15 cellular contexts compared by ENCODE assay signal in genomic region chr10:96319754-96320514, GRCh38. TPM values are rescaled to one million over a fixed set of nuclear protein-coding genes. Genes with fewer than 3 reads are reported as not detected.
DNase-seq lines count a peak whose midpoint lies in the region; ATAC-seq and TF ChIP-seq lines count a peak whose summit lies in the region.
"Had no signal": no experiment of that assay in that cellular context is flagged by ENCODE, and none has a peak within 500 bp of the region (broad histone marks: within the 10 kb centered on the region; RNA-seq: fewer than 3 reads in every experiment).

No MANE protein-coding gene starts in this region.

- no peak overlapping the region for H2AFZ ChIP-seq in SK-N-SH (ENCODE audit: low read depth)

- no peak overlapping the region for H3K4me3 ChIP-seq in brain microvascular endothelial cell (ENCODE audit: low read depth, low read length)
- no peak overlapping the region for H3K4me3 ChIP-seq in mesendoderm (ENCODE audit: low read length)
- H3K4me3 ChIP-seq in SK-N-SH (ENCODE audit: low read depth in 2 of 2, low read length in 1 of 2) = no peak overlapping the region
- H3K4me3 ChIP-seq: gastrocnemius medialis, Peyer's patch, stomach had no signal

- H3K4ac ChIP-seq in mesendoderm (ENCODE audit: low read depth, low read length) = no peak overlapping the region

- no peak overlapping the region for H2BK15ac ChIP-seq in mesendoderm (replicated peaks; ENCODE audit: low read depth)

- H3K4me1 ChIP-seq in mesendoderm (ENCODE audit: control insufficient read depth, low read depth, low read length) (no peaks in the 10 kb centered on the region), SK-N-SH (ENCODE audit: control insufficient read depth in 1 of 2, insufficient read depth in 2 of 2, low read depth in 1 of 2, low read length in 1 of 2) (no peaks in the 10 kb centered on the region)
- H3K4me1 ChIP-seq: gastrocnemius medialis, Peyer's patch, stomach had no signal

- H2AK5ac ChIP-seq in mesendoderm (ENCODE audit: low read length) = no peak overlapping the region

- no peak overlapping the region for H3K27ac ChIP-seq in brain microvascular endothelial cell
- no peak overlapping the region for H3K27ac ChIP-seq in mesendoderm (ENCODE audit: low read depth, low read length)
- H3K27ac ChIP-seq in SK-N-SH (ENCODE audit: low read depth in 2 of 2, low read length in 1 of 2) = no peak overlapping the region
- H3K27ac ChIP-seq: gastrocnemius medialis, Peyer's patch, stomach had no signal

- no peak for TF ChIP-seq CTCF in brain microvascular endothelial cell (IDR thresholded peaks at IDR 0.05; ENCODE audit: low read depth, low read length, missing control alignments)
- TF ChIP-seq CTCF in SK-N-SH (IDR thresholded peaks at IDR 0.05) = no peak

- H4K20me1 ChIP-seq in SK-N-SH (ENCODE audit: insufficient read depth) = no peaks in the 10 kb centered on the region

- no peaks in the 10 kb centered on the region for H3K79me2 ChIP-seq in mesendoderm (ENCODE audit: control insufficient read depth, insufficient read depth, low read length)
- H3K79me2 ChIP-seq in SK-N-SH (ENCODE audit: insufficient read depth) = no peaks in the 10 kb centered on the region

- no peak overlapping the region for H3K23ac ChIP-seq in mesendoderm (ENCODE audit: low read length)

- no peaks in the 10 kb centered on the region for H3K79me1 ChIP-seq in mesendoderm (ENCODE audit: low read length)

- no CpG with 5 or more reads among the region's 4 CpGs for WGBS in mesendoderm (ENCODE audit: extremely low coverage, insufficient coverage, low lambda C conversion rate)
- 35% methylated on average over 4 of the region's 4 CpGs for WGBS in SK-N-SH (ENCODE audit: low lambda C conversion rate)

- no peaks in the 10 kb centered on the region for H3K9me3 ChIP-seq in SK-N-SH
- H3K9me3 ChIP-seq: gastrocnemius medialis, Peyer's patch, stomach had no signal

- no peak overlapping the region for H4K5ac ChIP-seq in mesendoderm (ENCODE audit: low read length)

- no peak overlapping the region for H2BK120ac ChIP-seq in mesendoderm (ENCODE audit: low read depth, low read length)

- H4K8ac ChIP-seq in mesendoderm (ENCODE audit: low read depth, low read length) = no peak overlapping the region

- DNase-seq in NCI-H1694 treated with DMSO at 0.1 percent for 48 hours (lab: John Stamatoyannopoulos, UW) = peak; percentile 22
- no peak for DNase-seq in NCI-H1694 (lab: John Stamatoyannopoulos, UW)
- peak; percentile 8 for DNase-seq in HK-2 (ENCODE audit: unreplicated experiment)
- peak; percentile 7 for DNase-seq in brain microvascular endothelial cell
- DNase-seq in mesendoderm = no peak
- no peak for DNase-seq in SK-N-SH
- no peak for DNase-seq in stimulated activated CD8-positive, alpha-beta memory T cell treated with anti-CD3 and anti-CD28 coated beads, Interleukin-4, amount 100 ng/mL, for 48 hours
- DNase-seq: activated T-cell treated with anti-CD3 and anti-CD28 coated beads, Interleukin-2, amount 50 U/mL, for 48 hours; CD4-positive, alpha-beta memory T cell; gastrocnemius medialis; NCI-H1436; NCI-H510A treated with DMSO at 0.1 percent for 48 hours; Peyer's patch; stomach had no signal

- no peak for TF ChIP-seq EP300 in SK-N-SH (IDR thresholded peaks at IDR 0.05; ENCODE audit: borderline replicate concordance in 1 of 2, low read depth in 1 of 2, low read length in 1 of 2)

- POLR2A ChIA-PET in SK-N-SH (lab: Yijun Ruan, JAX) = interaction anchor here (0.5 kb wide), 1 partner anchor 1084 kb away, joined by 3 read pairs; no protein-coding TSS in a partner anchor

- H3K27me3 ChIP-seq in brain microvascular endothelial cell (replicated peaks) (no peaks in the 10 kb centered on the region), mesendoderm (ENCODE audit: insufficient read depth, low read length, poor library complexity) (no peaks in the 10 kb centered on the region), SK-N-SH (ENCODE audit: insufficient read depth) (no peaks in the 10 kb centered on the region; the same call in 1 of the 2 replicates)
- H3K27me3 ChIP-seq: Peyer's patch had no signal

- H3F3A ChIP-seq in SK-N-SH (replicated peaks; ENCODE audit: insufficient read depth) = no peaks in the 10 kb centered on the region

- no peak overlapping the region for H2BK5ac ChIP-seq in mesendoderm (ENCODE audit: low read length)

- no peak for ATAC-seq in HG02938 (IDR thresholded peaks at IDR 0.05; ENCODE audit: unreplicated experiment)
- ATAC-seq: gastrocnemius medialis had no signal

- no peak overlapping the region for H3K9ac ChIP-seq in mesendoderm (ENCODE audit: low read length)
- H3K9ac ChIP-seq in SK-N-SH = no peak overlapping the region

- CTCF ChIA-PET in SK-N-SH (lab: Yijun Ruan, JAX) = interaction anchor here (0.6 to 7.0 kb wide), 6 partner anchors 9 to 91 kb away, joined by 3 to 42 read pairs (median 3); no protein-coding TSS in a partner anchor

- no peak for TF ChIP-seq RAD21 in SK-N-SH (IDR thresholded peaks at IDR 0.05; ENCODE audit: low read length)

- in situ Hi-C loops in brain microvascular endothelial cell (cut with HindIII; ENCODE audit: low pct_ligation_motif_present, low sequenced_read_pairs) = no loop called here

- H3K36me3 ChIP-seq in brain microvascular endothelial cell (replicated peaks) (no peaks in the 10 kb centered on the region), mesendoderm (ENCODE audit: control insufficient read depth, insufficient read depth, low read length) (no peaks in the 10 kb centered on the region), SK-N-SH (replicated peaks in 1 of 2; ENCODE audit: control insufficient read depth in 1 of 2, insufficient read depth in 2 of 2, low read length in 1 of 2) (no peaks in the 10 kb centered on the region)
- H3K36me3 ChIP-seq: gastrocnemius medialis, Peyer's patch, stomach had no signal

- H3K9me2 ChIP-seq in SK-N-SH = no peaks in the 10 kb centered on the region

- H3K4me2 ChIP-seq in mesendoderm (ENCODE audit: low read length) (no peak overlapping the region), SK-N-SH (no peak overlapping the region)

- no peak overlapping the region for H3K18ac ChIP-seq in mesendoderm (ENCODE audit: low read length)

- H3K56ac ChIP-seq in mesendoderm (ENCODE audit: low read length) = peak overlapping the region; percentile 39

TF ChIP-seq in SK-N-SH, 30 proteins besides CTCF, POLR2A, EP300 and RAD21 (continues in another document):
- TF ChIP-seq MEF2A (IDR thresholded peaks at IDR 0.05; ENCODE audit: borderline replicate concordance, low read depth) = no peak
- TF ChIP-seq NRF1 (IDR thresholded peaks at IDR 0.05; ENCODE audit: low read depth, low read length) = no peak
- no peak for TF ChIP-seq GABPA (IDR thresholded peaks at IDR 0.05; ENCODE audit: low read depth)
- no peak for TF ChIP-seq IRF3 (IDR thresholded peaks at IDR 0.05; ENCODE audit: low read depth, low read length)
- no peak for TF ChIP-seq TAF1 (IDR thresholded peaks at IDR 0.05; ENCODE audit: borderline replicate concordance, low read depth, low read length)
- no peak for TF ChIP-seq PBX3 (IDR thresholded peaks at IDR 0.05)
- TF ChIP-seq TCF12 (IDR thresholded peaks at IDR 0.05) = no peak
- no peak for TF ChIP-seq RXRA (IDR thresholded peaks at IDR 0.05; ENCODE audit: borderline replicate concordance, low read depth)
- no peak for TF ChIP-seq FOXJ3 (CRISPR knock-in tag; IDR thresholded peaks at IDR 0.05)
- TF ChIP-seq MXI1 (IDR thresholded peaks at IDR 0.05; ENCODE audit: low read depth, low read length) = no peak
- no peak for TF ChIP-seq FOSL2 (IDR thresholded peaks at IDR 0.05; ENCODE audit: borderline replicate concordance, low read depth)
- no peak for TF ChIP-seq TEAD4 (IDR thresholded peaks at IDR 0.05; ENCODE audit: borderline replicate concordance, insufficient read depth)
- no peak for TF ChIP-seq RCOR1 (IDR thresholded peaks at IDR 0.05; ENCODE audit: low read length)
- TF ChIP-seq GATA2 (CRISPR knock-in tag; IDR thresholded peaks at IDR 0.05) = no peak
- no peak for TF ChIP-seq EZH2phosphoT487 (IDR thresholded peaks at IDR 0.05; ENCODE audit: borderline replicate concordance, low read depth)
- no peak for TF ChIP-seq SMC3 (IDR thresholded peaks at IDR 0.05; ENCODE audit: low read depth, low read length)
- TF ChIP-seq FOXM1 (IDR thresholded peaks at IDR 0.05; ENCODE audit: low read depth) = no peak

RNA-seq across cellular contexts. Expression of gene DNTT, which starts 15.7 kb away (rescaled TPM):
- 0.03 TPM for polyA plus RNA-seq in mesendoderm (2013, experiment 1 of 2)
- 0.03 TPM for polyA plus RNA-seq in mesendoderm (2013, experiment 2 of 2)
- not detected in 2 replicates for polyA plus RNA-seq in SK-N-SH (2012; rRNA removed)
- not detected in 2 replicates for polyA plus RNA-seq in SK-N-SH (2012; cell fraction: cytosol; rRNA removed)
- not detected in 2 replicates for polyA plus RNA-seq in SK-N-SH (2012; cell fraction: nucleus; rRNA removed)
- polyA plus RNA-seq: CD4-positive, alpha-beta memory T cell; stomach had no signal

RNA-seq across cellular contexts. Expression of gene OPALIN, which starts 38.9 kb away (rescaled TPM):
- not detected for polyA plus RNA-seq in mesendoderm (2013, experiment 1 of 2)
- polyA plus RNA-seq in mesendoderm (2013, experiment 2 of 2) = 0.03 TPM
- not detected in 2 replicates for polyA plus RNA-seq in SK-N-SH (2012; rRNA removed)
- not detected in 2 replicates for polyA plus RNA-seq in SK-N-SH (2012; cell fraction: cytosol; rRNA removed)
- polyA plus RNA-seq in SK-N-SH (2012; cell fraction: nucleus; rRNA removed) = not detected in 2 replicates
- polyA plus RNA-seq: CD4-positive, alpha-beta memory T cell; stomach had no signal

RNA-seq across cellular contexts. Expression of gene BLNK, which starts 48.6 kb away (rescaled TPM):
- polyA plus RNA-seq in mesendoderm (2013, experiment 1 of 2) = not detected
- polyA plus RNA-seq in mesendoderm (2013, experiment 2 of 2) = not detected
- polyA plus RNA-seq in SK-N-SH (2012; rRNA removed) = not detected in 2 replicates
- polyA plus RNA-seq in SK-N-SH (2012; cell fraction: cytosol; rRNA removed) = not detected in 2 replicates
- not detected in 2 replicates for polyA plus RNA-seq in SK-N-SH (2012; cell fraction: nucleus; rRNA removed)

Comparison
In these comparisons a context has a peak if more than half of its experiments do, and no peak if none do; other contexts are left out.
1. DNase-seq: peak in NCI-H1694 treated with DMSO at 0.1 percent for 48 hours (single experiment), HK-2 (single experiment) and brain microvascular endothelial cell (single experiment); none in NCI-H1694 (single experiment), mesendoderm (single experiment), SK-N-SH (single experiment) and stimulated activated CD8-positive, alpha-beta memory T cell treated with anti-CD3 and anti-CD28 coated beads, Interleukin-4, amount 100 ng/mL, for 48 hours (single experiment).